ENCODE assay signal across 29 cellular contexts in genomic region chr9:114232091-114232440, GRCh38.
"Had no signal": no experiment of that assay in that cellular context is flagged by ENCODE, and none has a peak within 500 bp of the region (broad histone marks: within the 10 kb centered on the region; RNA-seq: fewer than 3 reads in every experiment).

No MANE protein-coding gene starts in this region.

- H3K4me3 ChIP-seq: adrenal gland, heart right ventricle, lower lobe of right lung, ovary, prostate gland, stomach, transverse colon had no signal

- H3K27me3 Mint-ChIP-seq: activated naive CD8-positive, alpha-beta T cell treated with anti-CD3 and anti-CD28 coated beads for 36 hours had no signal

- H3K36me3 Mint-ChIP-seq: activated naive CD8-positive, alpha-beta T cell treated with anti-CD3 and anti-CD28 coated beads for 36 hours; natural killer cell; stimulated activated naive B cell treated with anti-CD40 and anti-IgM and Interleukin-4, amounts not matched to agents 10 μg/mL and 1 μg/mL and 100 μg/mL, for 72 hours had no signal

- H3K27ac Mint-ChIP-seq: activated naive CD4-positive, alpha-beta T cell treated with anti-CD3 and anti-CD28 coated beads for 36 hours; activated naive CD8-positive, alpha-beta T cell treated with anti-CD3 and anti-CD28 coated beads for 36 hours; activated T-helper 1 cell treated with anti-CD3 and anti-CD28 coated beads, Interleukin-12 subunit alpha, Interleukin-12 subunit beta, Interleukin-2, Interleukin-4 antibody, amounts not matched to agents 30 ng/mL and 10 ng/mL and 1 ng/mL, durations not matched to agents 14 hours and 24 hours and 36 hours; natural killer cell; stimulated activated naive B cell treated with anti-CD40 and anti-IgM and Interleukin-4, amounts not matched to agents 10 μg/mL and 1 μg/mL and 100 μg/mL, for 72 hours; T-helper 17 cell had no signal

- H3K27ac ChIP-seq: brain microvascular endothelial cell, foreskin keratinocyte, heart right ventricle, lower lobe of right lung, prostate gland, stomach, transverse colon, WERI-Rb-1 had no signal

- H3K9me3 Mint-ChIP-seq: activated naive CD4-positive, alpha-beta T cell treated with anti-CD3 and anti-CD28 coated beads for 36 hours; activated naive CD8-positive, alpha-beta T cell treated with anti-CD3 and anti-CD28 coated beads for 36 hours; activated T-helper 1 cell treated with anti-CD3 and anti-CD28 coated beads, Interleukin-12 subunit alpha, Interleukin-12 subunit beta, Interleukin-2, Interleukin-4 antibody, amounts not matched to agents 30 ng/mL and 10 ng/mL and 1 ng/mL, durations not matched to agents 14 hours and 24 hours and 36 hours; natural killer cell; stimulated activated naive B cell treated with anti-CD40 and anti-IgM and Interleukin-4, amounts not matched to agents 10 μg/mL and 1 μg/mL and 100 μg/mL, for 72 hours had no signal

- H3K27me3 ChIP-seq: adrenal gland, brain microvascular endothelial cell, foreskin keratinocyte, heart right ventricle, ovary, stomach, transverse colon had no signal

- H3K4me3 Mint-ChIP-seq: activated naive CD4-positive, alpha-beta T cell treated with anti-CD3 and anti-CD28 coated beads for 36 hours; activated naive CD8-positive, alpha-beta T cell treated with anti-CD3 and anti-CD28 coated beads for 36 hours; activated T-helper 1 cell treated with anti-CD3 and anti-CD28 coated beads, Interleukin-12 subunit alpha, Interleukin-12 subunit beta, Interleukin-2, Interleukin-4 antibody, amounts not matched to agents 30 ng/mL and 10 ng/mL and 1 ng/mL, durations not matched to agents 14 hours and 24 hours and 36 hours; natural killer cell; stimulated activated naive B cell treated with anti-CD40 and anti-IgM and Interleukin-4, amounts not matched to agents 10 μg/mL and 1 μg/mL and 100 μg/mL, for 72 hours; T-helper 17 cell had no signal

- DNase-seq: activated CD4-positive, alpha-beta T cell treated with anti-CD3 and anti-CD28 coated beads for 48 hours; activated CD4-positive, alpha-beta T cell treated with anti-CD3 and anti-CD28 coated beads, Interleukin-2, amount 50 U/mL, for 48 hours; activated CD8-positive, alpha-beta memory T cell treated with anti-CD3 and anti-CD28 coated beads for 24 hours; activated effector memory CD4-positive, alpha-beta T cell treated with anti-CD3 and anti-CD28 coated beads, Interleukin-2, amount 50 U/mL, for 16 hours; activated naive CD4-positive, alpha-beta T cell treated with anti-CD3 and anti-CD28 coated beads for 36 hours; activated naive CD8-positive, alpha-beta T cell treated with anti-CD3 and anti-CD28 coated beads for 36 hours; activated T-cell treated with anti-CD3 and anti-CD28 coated beads, Interleukin-2, amount 50 U/mL, for 1 hour; adrenal gland; aorta; brain microvascular endothelial cell; central memory CD4-positive, alpha-beta T cell; foreskin keratinocyte; heart right ventricle; lower lobe of right lung; mesenchymal stem cell; natural killer cell; ovary; stimulated activated CD4-positive, alpha-beta T cell treated with anti-CD3 and anti-CD28 coated beads, Interleukin-15, amount 100 ng/mL, for 24 hours; stimulated activated CD4-positive, alpha-beta T cell treated with anti-CD3 and anti-CD28 coated beads, Interleukin-2, amount 100 ng/mL, for 24 hours; stimulated activated naive B cell treated with anti-CD40 and anti-IgM and Interleukin-4, amounts not matched to agents 10 μg/mL and 1 μg/mL and 100 μg/mL, for 72 hours; stomach; T-helper 17 cell; T1000; transverse colon; WERI-Rb-1 had no signal

- ATAC-seq: activated CD4-positive, CD25-positive, alpha-beta regulatory T cell treated with anti-CD3 and anti-CD28 coated beads, Interleukin-2, amount 50 U/mL, for 24 hours; heart right ventricle; left lobe of liver; lower lobe of right lung; natural killer cell; stimulated activated naive B cell treated with anti-CD40 and anti-IgM and Interleukin-4, amounts not matched to agents 10 μg/mL and 1 μg/mL and 100 μg/mL, for 72 hours; T-helper 17 cell had no signal

- H3K36me3 ChIP-seq: adrenal gland, brain microvascular endothelial cell, heart right ventricle, lower lobe of right lung, ovary, prostate gland, stomach, transverse colon had no signal

- H3K4me1 ChIP-seq: foreskin keratinocyte, lower lobe of right lung, prostate gland, transverse colon had no signal

- H3K9me3 ChIP-seq: adrenal gland, heart right ventricle, lower lobe of right lung, ovary, prostate gland, stomach, transverse colon had no signal

- H3K4me1 Mint-ChIP-seq: natural killer cell; stimulated activated naive B cell treated with anti-CD40 and anti-IgM and Interleukin-4, amounts not matched to agents 10 μg/mL and 1 μg/mL and 100 μg/mL, for 72 hours had no signal
